In genomic region chr20:12086359-12086758, GRCh38 we compare ENCODE assay signal across 18 cellular contexts.
DNase-seq lines count a peak whose midpoint lies in the region; TF ChIP-seq lines count a peak whose summit lies in the region.
"Had no signal": no experiment of that assay in that cellular context is flagged by ENCODE, and none has a peak within 500 bp of the region (broad histone marks: within the 10 kb centered on the region; RNA-seq: fewer than 3 reads in every experiment).

No MANE protein-coding gene starts in this region.

- H3K27me3 Mint-ChIP-seq in activated T-helper 2 cell treated with anti-CD3 and anti-CD28 coated beads, Interferon-gamma antibody, Interleukin-2, Interleukin-4, amounts not matched to agents 10 μg/mL and 5 μg/mL and 100 μg/mL, durations not matched to agents 14 hours and 24 hours and 36 hours (ENCODE audit: low read depth) = no peaks in the 10 kb centered on the region
- peaks cover 4% of the 10 kb centered on the region for H3K27me3 Mint-ChIP-seq in activated naive CD8-positive, alpha-beta T cell treated with anti-CD3 and anti-CD28 coated beads for 36 hours
- H3K27me3 Mint-ChIP-seq: CD4-positive, alpha-beta memory T cell had no signal

- peak; percentile 25 for DNase-seq in HT1080 (ENCODE audit: low read depth)
- peak; percentile 19 for DNase-seq in astrocyte of the spinal cord (ENCODE audit: low read depth, low spot score)
- DNase-seq in fibroblast of peridontal ligament (ENCODE audit: extremely low read depth) = peak; percentile 18
- DNase-seq in putamen (ENCODE audit: low spot score) = peak; percentile 21
- DNase-seq in NCI-H446 treated with DMSO at 0.1 percent for 48 hours (lab: John Stamatoyannopoulos, UW) = no peak
- no peak for DNase-seq in activated T-helper 2 cell treated with anti-CD3 and anti-CD28 coated beads, Interferon-gamma antibody, Interleukin-2, Interleukin-4, amounts not matched to agents 10 μg/mL and 5 μg/mL and 100 μg/mL, durations not matched to agents 14 hours and 24 hours and 36 hours (ENCODE audit: low spot score)
- DNase-seq in COLO829 (ENCODE audit: low spot score) = no peak
- DNase-seq in activated naive CD8-positive, alpha-beta T cell treated with anti-CD3 and anti-CD28 coated beads for 36 hours = no peak
- DNase-seq: Calu3; CD4-positive, alpha-beta memory T cell; DMS79; NCI-H1105; NCI-H2081 treated with DMSO at 0.1 percent for 48 hours; NCI-H510A treated with DMSO at 0.1 percent for 48 hours; RPMI8226; SIG-M5 had no signal

- H3K4me3 ChIP-seq in astrocyte of the spinal cord (ENCODE audit: low read depth, low read length) = no peak overlapping the region
- H3K4me3 ChIP-seq: BLaER1, K562 had no signal

- intact Hi-C loops in activated T-helper 2 cell treated with anti-CD3 and anti-CD28 coated beads, Interferon-gamma antibody, Interleukin-2, Interleukin-4, amounts not matched to agents 10 μg/mL and 5 μg/mL and 100 μg/mL, durations not matched to agents 14 hours and 24 hours and 36 hours (cut with micrococcal nuclease) = no loop called here

- no peak overlapping the region for H3K4me3 Mint-ChIP-seq in activated T-helper 2 cell treated with anti-CD3 and anti-CD28 coated beads, Interferon-gamma antibody, Interleukin-2, Interleukin-4, amounts not matched to agents 10 μg/mL and 5 μg/mL and 100 μg/mL, durations not matched to agents 14 hours and 24 hours and 36 hours (ENCODE audit: low read depth)
- H3K4me3 Mint-ChIP-seq in activated naive CD8-positive, alpha-beta T cell treated with anti-CD3 and anti-CD28 coated beads for 36 hours = no peak overlapping the region
- H3K4me3 Mint-ChIP-seq: CD4-positive, alpha-beta memory T cell had no signal

- H3K36me3 Mint-ChIP-seq in activated T-helper 2 cell treated with anti-CD3 and anti-CD28 coated beads, Interferon-gamma antibody, Interleukin-2, Interleukin-4, amounts not matched to agents 10 μg/mL and 5 μg/mL and 100 μg/mL, durations not matched to agents 14 hours and 24 hours and 36 hours (ENCODE audit: low read depth) = no peaks in the 10 kb centered on the region
- no peaks in the 10 kb centered on the region for H3K36me3 Mint-ChIP-seq in activated naive CD8-positive, alpha-beta T cell treated with anti-CD3 and anti-CD28 coated beads for 36 hours
- H3K36me3 Mint-ChIP-seq: CD4-positive, alpha-beta memory T cell had no signal

- H3K9me3 Mint-ChIP-seq in activated T-helper 2 cell treated with anti-CD3 and anti-CD28 coated beads, Interferon-gamma antibody, Interleukin-2, Interleukin-4, amounts not matched to agents 10 μg/mL and 5 μg/mL and 100 μg/mL, durations not matched to agents 14 hours and 24 hours and 36 hours = peaks cover 6% of the 10 kb centered on the region
- H3K9me3 Mint-ChIP-seq in activated naive CD8-positive, alpha-beta T cell treated with anti-CD3 and anti-CD28 coated beads for 36 hours = peaks cover 2% of the 10 kb centered on the region

- in situ Hi-C loops in astrocyte of the spinal cord (cut with HindIII; ENCODE audit: low sequenced_read_pairs) = no loop called here

- H3K27ac Mint-ChIP-seq in activated T-helper 2 cell treated with anti-CD3 and anti-CD28 coated beads, Interferon-gamma antibody, Interleukin-2, Interleukin-4, amounts not matched to agents 10 μg/mL and 5 μg/mL and 100 μg/mL, durations not matched to agents 14 hours and 24 hours and 36 hours = no peak overlapping the region
- no peak overlapping the region for H3K27ac Mint-ChIP-seq in activated naive CD8-positive, alpha-beta T cell treated with anti-CD3 and anti-CD28 coated beads for 36 hours

- TF ChIP-seq CTCF in astrocyte of the spinal cord (IDR thresholded peaks at IDR 0.05; ENCODE audit: low read depth, low read length) = no peak

- no peaks in the 10 kb centered on the region for H3K4me1 Mint-ChIP-seq in activated T-helper 2 cell treated with anti-CD3 and anti-CD28 coated beads, Interferon-gamma antibody, Interleukin-2, Interleukin-4, amounts not matched to agents 10 μg/mL and 5 μg/mL and 100 μg/mL, durations not matched to agents 14 hours and 24 hours and 36 hours (ENCODE audit: low read depth)
- no peaks in the 10 kb centered on the region for H3K4me1 Mint-ChIP-seq in activated naive CD8-positive, alpha-beta T cell treated with anti-CD3 and anti-CD28 coated beads for 36 hours
- H3K4me1 Mint-ChIP-seq: CD4-positive, alpha-beta memory T cell had no signal

Comparison
In these comparisons a context has a peak if more than half of its experiments do, and no peak if none do; other contexts are left out.
1. DNase-seq: peak in HT1080 (single experiment), astrocyte of the spinal cord (single experiment), fibroblast of peridontal ligament (single experiment) and putamen (single experiment); none in NCI-H446 treated with DMSO at 0.1 percent for 48 hours (single experiment), activated T-helper 2 cell treated with anti-CD3 and anti-CD28 coated beads, Interferon-gamma antibody, Interleukin-2, Interleukin-4, amounts not matched to agents 10 μg/mL and 5 μg/mL and 100 μg/mL, durations not matched to agents 14 hours and 24 hours and 36 hours (single experiment), COLO829 (single experiment) and activated naive CD8-positive, alpha-beta T cell treated with anti-CD3 and anti-CD28 coated beads for 36 hours (single experiment).